Comparison of ENCODE assay signal across 28 cellular contexts in the genomic region with DNA sequence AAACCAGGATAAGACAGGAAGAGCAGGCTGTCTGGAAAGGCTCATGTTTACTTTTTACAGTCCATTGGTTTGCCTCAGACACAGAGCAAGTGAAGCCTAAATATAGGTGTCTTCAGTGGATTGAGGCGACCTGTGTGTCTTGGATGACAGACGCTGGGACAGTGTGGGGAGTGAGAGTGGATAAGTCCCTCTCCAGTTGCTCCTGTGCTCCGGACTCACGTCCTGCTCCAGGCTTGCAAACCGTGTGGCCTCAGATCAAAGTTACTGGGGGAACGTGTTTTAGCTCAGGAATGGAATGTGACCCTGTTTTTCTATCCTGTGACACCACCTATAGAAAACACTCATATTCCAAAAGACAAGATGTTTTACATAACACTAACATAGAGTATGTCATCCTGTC.
"Had no signal": no experiment of that assay in that cellular context is flagged by ENCODE, and none has a peak within 500 bp of the region (broad histone marks: within the 10 kb centered on the region; RNA-seq: fewer than 3 reads in every experiment).

No MANE protein-coding gene starts in this region.

- H3K27ac ChIP-seq: ascending aorta, breast epithelium, cardiac muscle cell, colonic mucosa, esophagus muscularis mucosa, foreskin keratinocyte, gastrocnemius medialis had no signal

- H3K4me3 ChIP-seq: ascending aorta, breast epithelium, cardiac muscle cell, colonic mucosa, esophagus muscularis mucosa, gastrocnemius medialis had no signal

- H3K36me3 ChIP-seq: ascending aorta, breast epithelium, cardiac muscle cell, colonic mucosa, esophagus muscularis mucosa, gastrocnemius medialis had no signal

- DNase-seq: activated CD4-positive, alpha-beta memory T cell treated with anti-CD3 and anti-CD28 coated beads, Interleukin-2, amount 10 ng/mL, durations not matched to agents 7 days and 5 days; activated CD4-positive, alpha-beta T cell treated with anti-CD3 and anti-CD28 coated beads for 1 hour; activated CD4-positive, alpha-beta T cell treated with anti-CD3 and anti-CD28 coated beads for 4 hours; activated CD4-positive, alpha-beta T cell treated with anti-CD3 and anti-CD28 coated beads, Interleukin-2, amount 10 ng/mL, durations not matched to agents 7 days and 5 days; activated CD4-positive, alpha-beta T cell treated with anti-CD3 and anti-CD28 coated beads, Interleukin-2, amount 50 U/mL, for 4 hours; activated CD8-positive, alpha-beta memory T cell treated with anti-CD3 and anti-CD28 coated beads, Interleukin-2, amount 50 U/mL, for 48 hours; activated gamma-delta T cell; activated naive CD4-positive, alpha-beta T cell; activated naive CD4-positive, alpha-beta T cell treated with anti-CD3 and anti-CD28 coated beads, Interleukin-2, amount 10 ng/mL, durations not matched to agents 7 days and 5 days; activated naive CD8-positive, alpha-beta T cell treated with anti-CD3 and anti-CD28 coated beads, Interleukin-2, amount 10 ng/mL, durations not matched to agents 7 days and 5 days; activated T-cell treated with anti-CD3 and anti-CD28 coated beads for 4 hours; activated T-cell treated with anti-CD3 and anti-CD28 coated beads, Interleukin-2, amount 50 U/mL, for 24 hours; activated T-cell treated with anti-CD3 and anti-CD28 coated beads, Interleukin-2, amount 50 U/mL, for 72 hours; central memory CD4-positive, alpha-beta T cell; cerebellar nuclear complex; colonic mucosa; effector CD8-positive, alpha-beta T cell; endodermal cell; erythroblast; foreskin keratinocyte; gastrocnemius medialis; glutamatergic neuron; T-helper 2 cell had no signal

- H3K9me3 ChIP-seq: ascending aorta, colonic mucosa, gastrocnemius medialis had no signal

- H3K4me1 ChIP-seq: ascending aorta, breast epithelium, colonic mucosa, esophagus muscularis mucosa, foreskin keratinocyte, gastrocnemius medialis had no signal

- H3K27me3 ChIP-seq: ascending aorta, breast epithelium, cardiac muscle cell, colonic mucosa, gastrocnemius medialis had no signal

- ATAC-seq: activated naive CD4-positive, alpha-beta T cell treated with anti-CD3 and anti-CD28 coated beads, Interleukin-2, amount 50 U/mL, for 72 hours; activated T-cell treated with anti-CD3 and anti-CD28 coated beads, Interleukin-2, amount 50 U/mL, for 72 hours; foreskin keratinocyte; gastrocnemius medialis had no signal
